ENCODE assay signal across 12 cellular contexts in the genomic region with DNA sequence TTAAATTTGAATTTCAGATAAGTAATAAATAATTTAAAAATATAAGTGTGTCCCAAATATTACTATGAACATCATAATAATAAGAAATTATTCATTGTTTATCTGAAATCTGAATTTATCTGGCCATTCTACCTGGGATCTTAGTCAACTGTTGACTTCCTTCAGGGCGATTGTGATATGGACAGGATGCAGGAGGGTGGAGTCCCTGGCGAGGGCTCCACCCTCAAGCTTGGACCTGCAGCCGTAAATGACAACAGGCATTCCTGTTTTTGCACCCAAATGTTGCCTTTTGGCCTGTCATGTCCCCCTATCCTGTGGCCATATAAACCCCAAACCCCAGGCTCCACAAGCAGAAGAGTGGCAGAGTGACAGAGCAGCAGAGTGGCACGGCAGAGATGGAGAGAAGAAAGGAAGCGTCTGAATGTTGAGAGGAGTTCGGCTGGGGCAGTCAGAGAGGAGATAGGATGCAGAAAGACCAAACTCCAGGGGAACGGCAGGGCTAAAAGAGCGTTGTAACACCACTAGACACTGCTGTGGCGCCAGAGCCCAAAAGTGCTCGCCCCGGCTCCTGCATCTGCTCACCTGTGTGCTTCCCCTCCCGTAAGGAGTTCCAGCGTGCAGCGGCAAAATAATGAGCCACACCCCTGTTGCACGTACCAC. TPM values are rescaled to one million over a fixed set of nuclear protein-coding genes. Genes with fewer than 3 reads are reported as not detected.
A peak's percentile ranks its signal among the peaks of the same experiment; 100 is the strongest.
DNase-seq lines count a peak whose midpoint lies in the region; ATAC-seq, FAIRE-seq and TF ChIP-seq lines count a peak whose summit lies in the region.
"Had no signal": no experiment of that assay in that cellular context is flagged by ENCODE, and none has a peak within 500 bp of the region (broad histone marks: within the 10 kb centered on the region; RNA-seq: fewer than 3 reads in every experiment).

No MANE protein-coding gene starts in this region.

- H3K4me1 ChIP-seq in RWPE2 (ENCODE audit: insufficient read depth, poor library complexity, severe bottlenecking) = peaks cover 2% of the 10 kb centered on the region
- H3K4me1 ChIP-seq in keratinocyte (ENCODE audit: control insufficient read depth, extremely low read depth, insufficient read depth, low read length) = peaks cover 6% of the 10 kb centered on the region
- H3K4me1 ChIP-seq in suprapubic skin = peaks cover 2% of the 10 kb centered on the region
- H3K4me1 ChIP-seq: prostate gland had no signal

- peaks cover 55% of the 10 kb centered on the region for H3K36me3 Mint-ChIP-seq in activated CD8-positive, alpha-beta T cell treated with anti-CD3 and anti-CD28 coated beads, Interleukin-2, amount 10 ng/mL, durations not matched to agents 7 days and 5 days (ENCODE audit: low read depth)
- peaks cover 41% of the 10 kb centered on the region for H3K36me3 Mint-ChIP-seq in activated CD8-positive, alpha-beta T cell treated with anti-CD3 and anti-CD28 coated beads for 36 hours (ENCODE audit: low read depth)

- POLR2A ChIA-PET in activated CD8-positive, alpha-beta T cell treated with anti-CD3 and anti-CD28 coated beads, Interleukin-2, amount 10 ng/mL, durations not matched to agents 7 days and 5 days (lab: Charles Lee) = interaction anchor here (1.1 kb wide), 2 partner anchors 18 to 38 kb away, joined by 3 read pairs; no protein-coding TSS in a partner anchor
- POLR2A ChIA-PET in activated CD8-positive, alpha-beta T cell treated with anti-CD3 and anti-CD28 coated beads for 36 hours (lab: Charles Lee) = no interaction called here

- H3K27me3 ChIP-seq in RWPE2 (ENCODE audit: insufficient read depth, poor library complexity, severe bottlenecking) (no peaks in the 10 kb centered on the region), keratinocyte (ENCODE audit: control insufficient read depth, extremely low read depth, insufficient read depth, low read length) (no peaks in the 10 kb centered on the region), suprapubic skin (no peaks in the 10 kb centered on the region)

- H4K20me1 ChIP-seq in keratinocyte (ENCODE audit: control insufficient read depth, extremely low read depth, insufficient read depth, low read length) = no peaks in the 10 kb centered on the region

- peak overlapping the region; percentile 82 for H2AFZ ChIP-seq in keratinocyte (ENCODE audit: control insufficient read depth, low read length)

- H3K9me3 ChIP-seq in RWPE2 (ENCODE audit: severe bottlenecking) = no peaks in the 10 kb centered on the region
- no peaks in the 10 kb centered on the region for H3K9me3 ChIP-seq in keratinocyte (ENCODE audit: control insufficient read depth, low read depth, low read length)
- H3K9me3 ChIP-seq in suprapubic skin = no peaks in the 10 kb centered on the region
- H3K9me3 ChIP-seq: prostate gland, thoracic aorta had no signal

- H3K4me3 ChIP-seq in RWPE2 (ENCODE audit: severe bottlenecking) (no peak overlapping the region), keratinocyte (ENCODE audit: control insufficient read depth in 2 of 3, extremely low read depth in 1 of 3, insufficient read depth in 2 of 3, low read depth in 1 of 3, low read length in 3 of 3) (peak overlapping the region in 2 of 3 experiments; percentile 25 to 60), suprapubic skin (peak overlapping the region; percentile 8)
- H3K4me3 ChIP-seq: prostate gland, thoracic aorta had no signal

- H3K27ac ChIP-seq in RWPE2 (ENCODE audit: poor library complexity, severe bottlenecking) (no peak overlapping the region), keratinocyte (ENCODE audit: control insufficient read depth, insufficient read depth, low read length) (no peak overlapping the region), suprapubic skin (no peak overlapping the region)
- H3K27ac ChIP-seq: prostate gland, thoracic aorta had no signal

- WGBS in suprapubic skin = 60% methylated on average over 15 of the region's 15 CpGs

- peak; percentile 32 for FAIRE-seq in keratinocyte (lab: Jason Lieb, UNC)

- peaks cover 46% of the 10 kb centered on the region for H3K4me1 Mint-ChIP-seq in activated CD8-positive, alpha-beta T cell treated with anti-CD3 and anti-CD28 coated beads, Interleukin-2, amount 10 ng/mL, durations not matched to agents 7 days and 5 days (ENCODE audit: low read depth)
- H3K4me1 Mint-ChIP-seq in activated CD8-positive, alpha-beta T cell treated with anti-CD3 and anti-CD28 coated beads for 36 hours (ENCODE audit: low read depth) = peaks cover 33% of the 10 kb centered on the region

- no peak overlapping the region for H3K4me3 Mint-ChIP-seq in activated CD8-positive, alpha-beta T cell treated with anti-CD3 and anti-CD28 coated beads, Interleukin-2, amount 10 ng/mL, durations not matched to agents 7 days and 5 days
- no peak overlapping the region for H3K4me3 Mint-ChIP-seq in activated CD8-positive, alpha-beta T cell treated with anti-CD3 and anti-CD28 coated beads for 36 hours

- TF ChIP-seq CTCF in activated CD8-positive, alpha-beta T cell treated with anti-CD3 and anti-CD28 coated beads for 36 hours (IDR thresholded peaks at IDR 0.05) = no peak
- TF ChIP-seq CTCF in RWPE2 (IDR thresholded peaks at IDR 0.05; ENCODE audit: poor library complexity, severe bottlenecking) (no peak), keratinocyte (optimal IDR thresholded peaks at IDR 0.05 in 1 of 3, IDR thresholded peaks at IDR 0.05 in 1 of 3, conservative IDR thresholded peaks at IDR 0.05 in 1 of 3; ENCODE audit: extremely low read depth in 1 of 3, insufficient read depth in 2 of 3, low read length in 3 of 3) (no peak), suprapubic skin (IDR thresholded peaks at IDR 0.05) (no peak)

- peak overlapping the region; percentile 44 for H3K27ac Mint-ChIP-seq in activated CD8-positive, alpha-beta T cell treated with anti-CD3 and anti-CD28 coated beads, Interleukin-2, amount 10 ng/mL, durations not matched to agents 7 days and 5 days
- H3K27ac Mint-ChIP-seq in activated CD8-positive, alpha-beta T cell treated with anti-CD3 and anti-CD28 coated beads for 36 hours = no peak overlapping the region

- peak overlapping the region; percentile 77 for H3K4me2 ChIP-seq in keratinocyte (ENCODE audit: control insufficient read depth, extremely low read depth, insufficient read depth, low read depth, low read length)

- H3K79me2 ChIP-seq in keratinocyte (ENCODE audit: control insufficient read depth, insufficient read depth, low read length) = no peaks in the 10 kb centered on the region

- DNase-seq in activated CD8-positive, alpha-beta T cell treated with anti-CD3 and anti-CD28 coated beads, Interleukin-2, amount 10 ng/mL, durations not matched to agents 7 days and 5 days = no peak
- DNase-seq in activated CD8-positive, alpha-beta T cell treated with anti-CD3 and anti-CD28 coated beads for 36 hours = no peak
- no peak for DNase-seq in RWPE2 (ENCODE audit: low spot score)
- no peak for DNase-seq in keratinocyte (ENCODE audit: low read depth, low spot score)
- no peak for DNase-seq in suprapubic skin (ENCODE audit: low spot score in 2 of 2)
- no peak for DNase-seq in ureter (ENCODE audit: low spot score)
- DNase-seq: amniotic stem cell, NCI-H1694 had no signal

- CTCF ChIA-PET in activated CD8-positive, alpha-beta T cell treated with anti-CD3 and anti-CD28 coated beads, Interleukin-2, amount 10 ng/mL, durations not matched to agents 7 days and 5 days (lab: Charles Lee) = interaction anchor here (0.7 kb wide), 1 partner anchor 12 kb away, joined by 3 read pairs; no protein-coding TSS in a partner anchor
- CTCF ChIA-PET in activated CD8-positive, alpha-beta T cell treated with anti-CD3 and anti-CD28 coated beads for 36 hours (lab: Charles Lee) = no interaction called here

- H3K27me3 Mint-ChIP-seq in activated CD8-positive, alpha-beta T cell treated with anti-CD3 and anti-CD28 coated beads, Interleukin-2, amount 10 ng/mL, durations not matched to agents 7 days and 5 days (ENCODE audit: low read depth) = no peaks in the 10 kb centered on the region
- H3K27me3 Mint-ChIP-seq in activated CD8-positive, alpha-beta T cell treated with anti-CD3 and anti-CD28 coated beads for 36 hours = no peaks in the 10 kb centered on the region

- no peaks in the 10 kb centered on the region for H3K9me3 Mint-ChIP-seq in activated CD8-positive, alpha-beta T cell treated with anti-CD3 and anti-CD28 coated beads, Interleukin-2, amount 10 ng/mL, durations not matched to agents 7 days and 5 days (ENCODE audit: insufficient read depth)
- no peaks in the 10 kb centered on the region for H3K9me3 Mint-ChIP-seq in activated CD8-positive, alpha-beta T cell treated with anti-CD3 and anti-CD28 coated beads for 36 hours

- TF ChIP-seq EP300 in suprapubic skin (IDR thresholded peaks at IDR 0.05) = no peak

- no peak overlapping the region for H3K9ac ChIP-seq in keratinocyte (ENCODE audit: control insufficient read depth, extremely low read depth, insufficient read depth, low read length)

- no peaks in the 10 kb centered on the region for H3K36me3 ChIP-seq in RWPE2 (ENCODE audit: low read depth)
- no peaks in the 10 kb centered on the region for H3K36me3 ChIP-seq in keratinocyte (ENCODE audit: control insufficient read depth in 2 of 2, extremely low read depth in 1 of 2, insufficient read depth in 2 of 2, low read length in 2 of 2)
- H3K36me3 ChIP-seq in suprapubic skin = no peaks in the 10 kb centered on the region
- H3K36me3 ChIP-seq: prostate gland, thoracic aorta had no signal

- ATAC-seq in activated CD8-positive, alpha-beta T cell treated with anti-CD3 and anti-CD28 coated beads, Interleukin-2, amount 10 ng/mL, durations not matched to agents 7 days and 5 days = no peak
- ATAC-seq in activated CD8-positive, alpha-beta T cell treated with anti-CD3 and anti-CD28 coated beads for 36 hours = no peak
- ATAC-seq in RWPE2 (ENCODE audit: low read depth) (peak; percentile 72), GM18868 (IDR thresholded peaks at IDR 0.05; ENCODE audit: unreplicated experiment) (no peak), GM18873 (IDR thresholded peaks at IDR 0.05; ENCODE audit: low FRiP score, unreplicated experiment) (no peak)

- H3K9me1 ChIP-seq in keratinocyte (ENCODE audit: control insufficient read depth, extremely low read depth, insufficient read depth, low read length) = no peaks in the 10 kb centered on the region

- dilution Hi-C loops in keratinocyte (cut with MboI; ENCODE audit: extremely low pct_ligation_motif_present, low sequenced_read_pairs) = no loop called here

- TF ChIP-seq POLR2A in suprapubic skin (IDR thresholded peaks at IDR 0.05) = no peak

- intact Hi-C loops in activated CD8-positive, alpha-beta T cell treated with anti-CD3 and anti-CD28 coated beads for 36 hours (cut with micrococcal nuclease) = no loop called here

RNA-seq across cellular contexts. Expression of gene FUT8, which starts 39.4 kb away (rescaled TPM):
- total RNA-seq in activated CD8-positive, alpha-beta T cell treated with anti-CD3 and anti-CD28 coated beads, Interleukin-2, amount 10 ng/mL, durations not matched to agents 7 days and 5 days = 100 to 1,000 TPM in 1 of 2 experiments, 10 to 100 TPM in 1; 99.2 to 101 TPM
- total RNA-seq in activated CD8-positive, alpha-beta T cell treated with anti-CD3 and anti-CD28 coated beads for 36 hours = 10 to 100 TPM; 55.7 to 61.0 TPM
- polyA plus RNA-seq in keratinocyte = 8.8 to 15.0 TPM (median 12.5 TPM) in 3 replicates
- 6.1 TPM for polyA plus RNA-seq in keratinocyte (2011; ENCODE audit: low read depth)
- 4.9 and 7.5 TPM in 2 replicates for polyA plus RNA-seq in keratinocyte (2011; cell fraction: cytosol; rRNA removed)
- polyA plus RNA-seq in keratinocyte (2011; cell fraction: nucleus; rRNA removed) = 8.8 and 10.0 TPM in 2 replicates
- 4.1 and 11.2 TPM in 2 replicates for polyA plus RNA-seq in keratinocyte (2012; ENCODE audit: low replicate concordance)
- 6.1 to 22.3 TPM (median 16.9 TPM) in 3 replicates for polyA minus RNA-seq in keratinocyte
- 6.1 TPM for polyA minus RNA-seq in keratinocyte (2011; cell fraction: cytosol; rRNA and poly(A)+ RNA removed)
- polyA minus RNA-seq in keratinocyte (2011; cell fraction: nucleus; rRNA and poly(A)+ RNA removed) = 9.9 and 21.5 TPM in 2 replicates
- total RNA-seq in suprapubic skin = 10 to 100 TPM; 15.2 to 38.0 (median 20.7) TPM
- total RNA-seq in ureter = 38.0 TPM
